Comparison of ENCODE assay signal across 8 cellular contexts in genomic region chr7:74290999-74291441, GRCh38. TPM values are rescaled to one million over a fixed set of nuclear protein-coding genes. Genes with fewer than 3 reads are reported as not detected.
DNase-seq lines count a peak whose midpoint lies in the region; ATAC-seq and TF ChIP-seq lines count a peak whose summit lies in the region.

No MANE protein-coding gene starts in this region.

- BruUV-seq in MCF 10A (replicated peaks; lab: Mats Ljungman, UMichigan) = no TSS peak

- DNase-seq in CD14-positive monocyte (ENCODE audit: low spot score) (no peak), HFF-Myc (ENCODE audit: extremely low read depth, low read depth) (no peak), MCF 10A (ENCODE audit: unreplicated experiment) (no peak), hepatic stellate cell (ENCODE audit: low spot score) (no peak), gastrocnemius medialis (no peak)

- no peak for TF ChIP-seq POLR2A in gastrocnemius medialis (IDR thresholded peaks at IDR 0.05)

- H3K4me3 Mint-ChIP-seq in CD14-positive monocyte (peak overlapping the region; percentile 77 to 88), MCF 10A (ENCODE audit: unreplicated experiment) (peak overlapping the region; percentile 70)

- in situ Hi-C loops in gastrocnemius medialis (cut with MboI; ENCODE audit: low sequenced_read_pairs in 4 of 4) = no loop called here

- peak overlapping the region; percentile 74 for H3K4me3 ChIP-seq in HFF-Myc (replicated peaks; ENCODE audit: low read depth, low read length)
- peak overlapping the region; percentile 7 to 70 for H3K4me3 ChIP-seq in muscle layer of colon (ENCODE audit: low read depth in 1 of 2, low read length in 2 of 2)
- H3K4me3 ChIP-seq in gastrocnemius medialis = peak overlapping the region in 2 of 4 donors; percentile 66 to 67

- peaks cover 2% of the 10 kb centered on the region in 2 donors for H3K36me3 Mint-ChIP-seq in CD14-positive monocyte
- H3K36me3 Mint-ChIP-seq in MCF 10A (ENCODE audit: insufficient read depth, unreplicated experiment) = peaks cover 13% of the 10 kb centered on the region

- ATAC-seq in gastrocnemius medialis = no peak
- no peak for ATAC-seq in HG03439 (IDR thresholded peaks at IDR 0.05; ENCODE audit: unreplicated experiment)
- no peak for ATAC-seq in GM19351 (IDR thresholded peaks at IDR 0.05; ENCODE audit: unreplicated experiment)

- H3K9me3 ChIP-seq in muscle layer of colon (ENCODE audit: low read length) = no peaks in the 10 kb centered on the region
- H3K9me3 ChIP-seq in gastrocnemius medialis = no peaks in the 10 kb centered on the region

- CTCF ChIA-PET in MCF 10A (lab: Yijun Ruan, JAX) = interaction anchor here (0.6 to 5.1 kb wide), 5 partner anchors 20 to 699 kb away, joined by 3 to 27 read pairs (median 4); no protein-coding TSS in a partner anchor

- H3K27ac Mint-ChIP-seq in CD14-positive monocyte (no peak overlapping the region), MCF 10A (ENCODE audit: low read depth, unreplicated experiment) (no peak overlapping the region)

- no peak overlapping the region for H3K9ac ChIP-seq in muscle layer of colon (ENCODE audit: low read length)

- H3K4me1 ChIP-seq in muscle layer of colon (ENCODE audit: insufficient read depth, low read length) = peaks cover 30% of the 10 kb centered on the region
- peaks cover 8 to 22% of the 10 kb centered on the region in 2 donors for H3K4me1 ChIP-seq in gastrocnemius medialis

- H3K27me3 Mint-ChIP-seq in CD14-positive monocyte (ENCODE audit: low read depth in 3 of 3) (peaks cover 2 to 21% (median 14%) of the 10 kb centered on the region in 3 donors), MCF 10A (ENCODE audit: insufficient read depth, unreplicated experiment) (no peaks in the 10 kb centered on the region)

- TF ChIP-seq CTCF in CD14-positive monocyte (IDR thresholded peaks at IDR 0.05) (no peak), HFF-Myc (IDR thresholded peaks at IDR 0.05; ENCODE audit: low read depth, low read length, missing control alignments) (no peak), MCF 10A (IDR thresholded peaks at IDR 0.05; ENCODE audit: unreplicated experiment) (no peak), gastrocnemius medialis (IDR thresholded peaks at IDR 0.05 in 4 of 5, conservative IDR thresholded peaks at IDR 0.05 in 1 of 5) (no peak)

- H3K36me3 ChIP-seq in muscle layer of colon (ENCODE audit: insufficient read depth, low read length) = no peaks in the 10 kb centered on the region
- no peaks in the 10 kb centered on the region for H3K36me3 ChIP-seq in gastrocnemius medialis

- H3K27me3 ChIP-seq in muscle layer of colon (ENCODE audit: control insufficient read depth in 1 of 2, insufficient read depth in 2 of 2, low read length in 2 of 2) = no peaks in the 10 kb centered on the region
- H3K27me3 ChIP-seq in gastrocnemius medialis = no peaks in the 10 kb centered on the region

- H3K4me1 Mint-ChIP-seq in CD14-positive monocyte (peaks cover 38% of the 10 kb centered on the region), MCF 10A (ENCODE audit: insufficient read depth, unreplicated experiment) (peaks cover 15% of the 10 kb centered on the region)

- POLR2A ChIA-PET in MCF 10A (lab: Yijun Ruan, JAX) = interaction anchor here (0.5 to 3.0 kb wide), 5 partner anchors 21 to 539 kb away, joined by 3 to 11 read pairs (median 3); no protein-coding TSS in a partner anchor

- intact Hi-C loops in CD14-positive monocyte (cut with micrococcal nuclease) = loop anchor here in 1 of 2 donors (5.0 kb wide), 1 partner anchor 39 kb away; the partner anchor contains the start of gene RFC2
- intact Hi-C loops in MCF 10A (cut with micrococcal nuclease) = no loop called here
- intact Hi-C loops in gastrocnemius medialis (cut with DNase I; ENCODE audit: low total_unique reads) = loop anchor here (10.0 kb wide), 1 partner anchor 104 kb away; no protein-coding TSS in a partner anchor

- H3K27ac ChIP-seq in muscle layer of colon (ENCODE audit: low read depth, low read length) = no peak overlapping the region
- H3K27ac ChIP-seq in gastrocnemius medialis = no peak overlapping the region

- no peaks in the 10 kb centered on the region for H3K9me3 Mint-ChIP-seq in CD14-positive monocyte
- H3K9me3 Mint-ChIP-seq in MCF 10A (ENCODE audit: unreplicated experiment) = no peaks in the 10 kb centered on the region

RNA-seq across cellular contexts. Expression of gene CLIP2, which starts 1.8 kb away (rescaled TPM):
- polyA plus RNA-seq in CD14-positive monocyte = 1 to 10 TPM; 1.1 to 1.3 TPM
- total RNA-seq in MCF 10A (2022) (13.7 and 14.2 TPM in 2 replicates), gastrocnemius medialis (10 to 100 TPM in 1 of 4 donors, 1 to 10 TPM in 3; 2.0 to 10.0 (median 4.2) TPM)

RNA-seq across cellular contexts. Expression of gene RFC2, which starts 36.8 kb away (rescaled TPM):
- 10 to 100 TPM; 33.5 to 42.1 TPM for polyA plus RNA-seq in CD14-positive monocyte
- 16.3 and 35.0 TPM in 2 replicates for total RNA-seq in MCF 10A (2022)
- 10 to 100 TPM in 3 of 4 donors, 1 to 10 TPM in 1; 8.2 to 15.2 (median 12.7) TPM for total RNA-seq in gastrocnemius medialis
